Comparison of ENCODE assay signal across 1 cellular context in the genomic region with DNA sequence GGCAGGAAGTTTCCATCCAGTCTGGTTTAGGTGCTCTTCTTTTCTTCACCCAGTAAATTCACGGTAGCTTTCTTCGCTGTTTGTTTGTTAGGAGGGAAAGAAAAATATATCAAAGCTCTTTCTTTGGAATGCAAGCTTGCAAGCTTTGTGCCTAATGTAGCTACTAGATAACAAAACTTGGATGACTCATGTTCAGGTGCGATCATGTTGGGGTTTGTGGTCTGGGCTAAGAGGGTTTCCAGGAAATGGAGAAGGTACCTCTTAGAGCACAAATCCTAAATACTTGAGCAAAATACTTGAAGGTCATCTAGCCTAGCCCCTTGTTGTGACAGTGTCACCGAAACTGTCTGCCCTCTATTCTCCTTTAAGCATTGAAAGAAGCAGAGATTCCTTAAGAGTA.
TF ChIP-seq lines count a peak whose summit lies in the region.

No MANE protein-coding gene starts in this region.

TF ChIP-seq in K562, 482 proteins besides CTCF, POLR2A, EP300 and RAD21 (continued from another document and continues in another):
- TF ChIP-seq HNRNPL (IDR thresholded peaks at IDR 0.05; ENCODE audit: low read depth, low read length) = no peak
- TF ChIP-seq, protein P1, sequence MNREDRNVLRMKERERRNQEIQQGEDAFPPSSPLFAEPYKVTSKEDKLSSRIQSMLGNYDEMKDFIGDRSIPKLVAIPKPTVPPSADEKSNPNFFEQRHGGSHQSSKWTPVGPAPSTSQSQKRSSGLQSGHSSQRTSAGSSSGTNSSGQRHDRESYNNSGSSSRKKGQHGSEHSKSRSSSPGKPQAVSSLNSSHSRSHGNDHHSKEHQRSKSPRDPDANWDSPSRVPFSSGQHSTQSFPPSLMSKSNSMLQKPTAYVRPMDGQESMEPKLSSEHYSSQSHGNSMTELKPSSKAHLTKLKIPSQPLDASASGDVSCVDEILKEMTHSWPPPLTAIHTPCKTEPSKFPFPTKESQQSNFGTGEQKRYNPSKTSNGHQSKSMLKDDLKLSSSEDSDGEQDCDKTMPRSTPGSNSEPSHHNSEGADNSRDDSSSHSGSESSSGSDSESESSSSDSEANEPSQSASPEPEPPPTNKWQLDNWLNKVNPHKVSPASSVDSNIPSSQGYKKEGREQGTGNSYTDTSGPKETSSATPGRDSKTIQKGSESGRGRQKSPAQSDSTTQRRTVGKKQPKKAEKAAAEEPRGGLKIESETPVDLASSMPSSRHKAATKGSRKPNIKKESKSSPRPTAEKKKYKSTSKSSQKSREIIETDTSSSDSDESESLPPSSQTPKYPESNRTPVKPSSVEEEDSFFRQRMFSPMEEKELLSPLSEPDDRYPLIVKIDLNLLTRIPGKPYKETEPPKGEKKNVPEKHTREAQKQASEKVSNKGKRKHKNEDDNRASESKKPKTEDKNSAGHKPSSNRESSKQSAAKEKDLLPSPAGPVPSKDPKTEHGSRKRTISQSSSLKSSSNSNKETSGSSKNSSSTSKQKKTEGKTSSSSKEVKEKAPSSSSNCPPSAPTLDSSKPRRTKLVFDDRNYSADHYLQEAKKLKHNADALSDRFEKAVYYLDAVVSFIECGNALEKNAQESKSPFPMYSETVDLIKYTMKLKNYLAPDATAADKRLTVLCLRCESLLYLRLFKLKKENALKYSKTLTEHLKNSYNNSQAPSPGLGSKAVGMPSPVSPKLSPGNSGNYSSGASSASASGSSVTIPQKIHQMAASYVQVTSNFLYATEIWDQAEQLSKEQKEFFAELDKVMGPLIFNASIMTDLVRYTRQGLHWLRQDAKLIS (CRISPR knock-in tag; IDR thresholded peaks at IDR 0.05) = no peak
- TF ChIP-seq, protein P2, sequence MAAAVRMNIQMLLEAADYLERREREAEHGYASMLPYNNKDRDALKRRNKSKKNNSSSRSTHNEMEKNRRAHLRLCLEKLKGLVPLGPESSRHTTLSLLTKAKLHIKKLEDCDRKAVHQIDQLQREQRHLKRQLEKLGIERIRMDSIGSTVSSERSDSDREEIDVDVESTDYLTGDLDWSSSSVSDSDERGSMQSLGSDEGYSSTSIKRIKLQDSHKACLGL (CRISPR knock-in tag; IDR thresholded peaks at IDR 0.05; ENCODE audit: borderline replicate concordance, poor library complexity, severe bottlenecking) = no peak
- TF ChIP-seq BRD4 (IDR thresholded peaks at IDR 0.05) = no peak
- no peak for TF ChIP-seq TFAM (CRISPR knock-in tag; conservative IDR thresholded peaks at IDR 0.05)
- TF ChIP-seq PHB2 (IDR thresholded peaks at IDR 0.05; ENCODE audit: low read depth) = 0 out of 2 replicates have a peak, but pooled peaks have one; percentile 9
- TF ChIP-seq NFYB (IDR thresholded peaks at IDR 0.05; ENCODE audit: extremely low read depth, insufficient read length) = no peak
- no peak for TF ChIP-seq CEBPB (tag; IDR thresholded peaks at IDR 0.05)
- no peak for TF ChIP-seq ZNF282 (CRISPR knock-in tag; IDR thresholded peaks at IDR 0.05)
- TF ChIP-seq PRPF4 (IDR thresholded peaks at IDR 0.05; ENCODE audit: insufficient read depth, low read depth, low read length, poor library complexity, severe bottlenecking) = no peak
- TF ChIP-seq ZNF444 (CRISPR knock-in tag; IDR thresholded peaks at IDR 0.05) = no peak
- TF ChIP-seq KAT8 (IDR thresholded peaks at IDR 0.05; ENCODE audit: low read depth) = no peak
- TF ChIP-seq, protein P3, sequence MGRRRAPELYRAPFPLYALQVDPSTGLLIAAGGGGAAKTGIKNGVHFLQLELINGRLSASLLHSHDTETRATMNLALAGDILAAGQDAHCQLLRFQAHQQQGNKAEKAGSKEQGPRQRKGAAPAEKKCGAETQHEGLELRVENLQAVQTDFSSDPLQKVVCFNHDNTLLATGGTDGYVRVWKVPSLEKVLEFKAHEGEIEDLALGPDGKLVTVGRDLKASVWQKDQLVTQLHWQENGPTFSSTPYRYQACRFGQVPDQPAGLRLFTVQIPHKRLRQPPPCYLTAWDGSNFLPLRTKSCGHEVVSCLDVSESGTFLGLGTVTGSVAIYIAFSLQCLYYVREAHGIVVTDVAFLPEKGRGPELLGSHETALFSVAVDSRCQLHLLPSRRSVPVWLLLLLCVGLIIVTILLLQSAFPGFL (CRISPR knock-in tag; IDR thresholded peaks at IDR 0.05) = no peak
- TF ChIP-seq SMARCA5 (IDR thresholded peaks at IDR 0.05) = no peak
- TF ChIP-seq, protein P4, sequence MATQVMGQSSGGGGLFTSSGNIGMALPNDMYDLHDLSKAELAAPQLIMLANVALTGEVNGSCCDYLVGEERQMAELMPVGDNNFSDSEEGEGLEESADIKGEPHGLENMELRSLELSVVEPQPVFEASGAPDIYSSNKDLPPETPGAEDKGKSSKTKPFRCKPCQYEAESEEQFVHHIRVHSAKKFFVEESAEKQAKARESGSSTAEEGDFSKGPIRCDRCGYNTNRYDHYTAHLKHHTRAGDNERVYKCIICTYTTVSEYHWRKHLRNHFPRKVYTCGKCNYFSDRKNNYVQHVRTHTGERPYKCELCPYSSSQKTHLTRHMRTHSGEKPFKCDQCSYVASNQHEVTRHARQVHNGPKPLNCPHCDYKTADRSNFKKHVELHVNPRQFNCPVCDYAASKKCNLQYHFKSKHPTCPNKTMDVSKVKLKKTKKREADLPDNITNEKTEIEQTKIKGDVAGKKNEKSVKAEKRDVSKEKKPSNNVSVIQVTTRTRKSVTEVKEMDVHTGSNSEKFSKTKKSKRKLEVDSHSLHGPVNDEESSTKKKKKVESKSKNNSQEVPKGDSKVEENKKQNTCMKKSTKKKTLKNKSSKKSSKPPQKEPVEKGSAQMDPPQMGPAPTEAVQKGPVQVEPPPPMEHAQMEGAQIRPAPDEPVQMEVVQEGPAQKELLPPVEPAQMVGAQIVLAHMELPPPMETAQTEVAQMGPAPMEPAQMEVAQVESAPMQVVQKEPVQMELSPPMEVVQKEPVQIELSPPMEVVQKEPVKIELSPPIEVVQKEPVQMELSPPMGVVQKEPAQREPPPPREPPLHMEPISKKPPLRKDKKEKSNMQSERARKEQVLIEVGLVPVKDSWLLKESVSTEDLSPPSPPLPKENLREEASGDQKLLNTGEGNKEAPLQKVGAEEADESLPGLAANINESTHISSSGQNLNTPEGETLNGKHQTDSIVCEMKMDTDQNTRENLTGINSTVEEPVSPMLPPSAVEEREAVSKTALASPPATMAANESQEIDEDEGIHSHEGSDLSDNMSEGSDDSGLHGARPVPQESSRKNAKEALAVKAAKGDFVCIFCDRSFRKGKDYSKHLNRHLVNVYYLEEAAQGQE (CRISPR knock-in tag; IDR thresholded peaks at IDR 0.05; ENCODE audit: low read depth) = no peak
- TF ChIP-seq FOS (IDR thresholded peaks at IDR 0.05; ENCODE audit: extremely low read depth, insufficient read length) = peak; percentile 59
- no peak for TF ChIP-seq ZNF57 (CRISPR knock-in tag; IDR thresholded peaks at IDR 0.05)
- no peak for TF ChIP-seq BHLHE40 (IDR thresholded peaks at IDR 0.05; ENCODE audit: low read length)
- TF ChIP-seq SRSF1 (IDR thresholded peaks at IDR 0.05; ENCODE audit: low read depth, low read length) = no peak
- TF ChIP-seq ZEB2 (IDR thresholded peaks at IDR 0.05) = peak; percentile 94
- TF ChIP-seq CXXC5 (CRISPR knock-in tag; IDR thresholded peaks at IDR 0.05) = no peak; the same call in 1 of the 2 replicates
- peak in 1 of 2 experiments; percentile 53; a peak in 1 of 4 replicates for TF ChIP-seq TBL1XR1 (IDR thresholded peaks at IDR 0.05; ENCODE audit: low read length in 2 of 2)
- no peak for TF ChIP-seq HDAC8 (tag; IDR thresholded peaks at IDR 0.05)
- TF ChIP-seq, protein P5, sequence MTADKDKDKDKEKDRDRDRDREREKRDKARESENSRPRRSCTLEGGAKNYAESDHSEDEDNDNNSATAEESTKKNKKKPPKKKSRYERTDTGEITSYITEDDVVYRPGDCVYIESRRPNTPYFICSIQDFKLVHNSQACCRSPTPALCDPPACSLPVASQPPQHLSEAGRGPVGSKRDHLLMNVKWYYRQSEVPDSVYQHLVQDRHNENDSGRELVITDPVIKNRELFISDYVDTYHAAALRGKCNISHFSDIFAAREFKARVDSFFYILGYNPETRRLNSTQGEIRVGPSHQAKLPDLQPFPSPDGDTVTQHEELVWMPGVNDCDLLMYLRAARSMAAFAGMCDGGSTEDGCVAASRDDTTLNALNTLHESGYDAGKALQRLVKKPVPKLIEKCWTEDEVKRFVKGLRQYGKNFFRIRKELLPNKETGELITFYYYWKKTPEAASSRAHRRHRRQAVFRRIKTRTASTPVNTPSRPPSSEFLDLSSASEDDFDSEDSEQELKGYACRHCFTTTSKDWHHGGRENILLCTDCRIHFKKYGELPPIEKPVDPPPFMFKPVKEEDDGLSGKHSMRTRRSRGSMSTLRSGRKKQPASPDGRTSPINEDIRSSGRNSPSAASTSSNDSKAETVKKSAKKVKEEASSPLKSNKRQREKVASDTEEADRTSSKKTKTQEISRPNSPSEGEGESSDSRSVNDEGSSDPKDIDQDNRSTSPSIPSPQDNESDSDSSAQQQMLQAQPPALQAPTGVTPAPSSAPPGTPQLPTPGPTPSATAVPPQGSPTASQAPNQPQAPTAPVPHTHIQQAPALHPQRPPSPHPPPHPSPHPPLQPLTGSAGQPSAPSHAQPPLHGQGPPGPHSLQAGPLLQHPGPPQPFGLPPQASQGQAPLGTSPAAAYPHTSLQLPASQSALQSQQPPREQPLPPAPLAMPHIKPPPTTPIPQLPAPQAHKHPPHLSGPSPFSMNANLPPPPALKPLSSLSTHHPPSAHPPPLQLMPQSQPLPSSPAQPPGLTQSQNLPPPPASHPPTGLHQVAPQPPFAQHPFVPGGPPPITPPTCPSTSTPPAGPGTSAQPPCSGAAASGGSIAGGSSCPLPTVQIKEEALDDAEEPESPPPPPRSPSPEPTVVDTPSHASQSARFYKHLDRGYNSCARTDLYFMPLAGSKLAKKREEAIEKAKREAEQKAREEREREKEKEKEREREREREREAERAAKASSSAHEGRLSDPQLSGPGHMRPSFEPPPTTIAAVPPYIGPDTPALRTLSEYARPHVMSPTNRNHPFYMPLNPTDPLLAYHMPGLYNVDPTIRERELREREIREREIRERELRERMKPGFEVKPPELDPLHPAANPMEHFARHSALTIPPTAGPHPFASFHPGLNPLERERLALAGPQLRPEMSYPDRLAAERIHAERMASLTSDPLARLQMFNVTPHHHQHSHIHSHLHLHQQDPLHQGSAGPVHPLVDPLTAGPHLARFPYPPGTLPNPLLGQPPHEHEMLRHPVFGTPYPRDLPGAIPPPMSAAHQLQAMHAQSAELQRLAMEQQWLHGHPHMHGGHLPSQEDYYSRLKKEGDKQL (CRISPR knock-in tag; IDR thresholded peaks at IDR 0.05; ENCODE audit: borderline replicate concordance) = no peak
- TF ChIP-seq, protein P6, sequence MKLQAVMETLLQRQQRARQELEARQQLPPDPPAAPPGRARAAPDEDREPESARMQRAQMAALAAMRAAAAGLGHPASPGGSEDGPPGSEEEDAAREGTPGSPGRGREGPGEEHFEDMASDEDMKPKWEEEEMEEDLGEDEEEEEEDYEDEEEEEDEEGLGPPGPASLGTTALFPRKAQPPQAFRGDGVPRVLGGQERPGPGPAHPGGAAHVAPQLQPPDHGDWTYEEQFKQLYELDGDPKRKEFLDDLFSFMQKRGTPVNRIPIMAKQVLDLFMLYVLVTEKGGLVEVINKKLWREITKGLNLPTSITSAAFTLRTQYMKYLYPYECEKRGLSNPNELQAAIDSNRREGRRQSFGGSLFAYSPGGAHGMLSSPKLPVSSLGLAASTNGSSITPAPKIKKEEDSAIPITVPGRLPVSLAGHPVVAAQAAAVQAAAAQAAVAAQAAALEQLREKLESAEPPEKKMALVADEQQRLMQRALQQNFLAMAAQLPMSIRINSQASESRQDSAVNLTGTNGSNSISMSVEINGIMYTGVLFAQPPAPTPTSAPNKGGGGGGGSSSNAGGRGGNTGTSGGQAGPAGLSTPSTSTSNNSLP (IDR thresholded peaks at IDR 0.05; ENCODE audit: borderline replicate concordance, low read depth, low read length) = no peak
- TF ChIP-seq ZNF12 (CRISPR knock-in tag; IDR thresholded peaks at IDR 0.05) = no peak
- TF ChIP-seq, protein P7, sequence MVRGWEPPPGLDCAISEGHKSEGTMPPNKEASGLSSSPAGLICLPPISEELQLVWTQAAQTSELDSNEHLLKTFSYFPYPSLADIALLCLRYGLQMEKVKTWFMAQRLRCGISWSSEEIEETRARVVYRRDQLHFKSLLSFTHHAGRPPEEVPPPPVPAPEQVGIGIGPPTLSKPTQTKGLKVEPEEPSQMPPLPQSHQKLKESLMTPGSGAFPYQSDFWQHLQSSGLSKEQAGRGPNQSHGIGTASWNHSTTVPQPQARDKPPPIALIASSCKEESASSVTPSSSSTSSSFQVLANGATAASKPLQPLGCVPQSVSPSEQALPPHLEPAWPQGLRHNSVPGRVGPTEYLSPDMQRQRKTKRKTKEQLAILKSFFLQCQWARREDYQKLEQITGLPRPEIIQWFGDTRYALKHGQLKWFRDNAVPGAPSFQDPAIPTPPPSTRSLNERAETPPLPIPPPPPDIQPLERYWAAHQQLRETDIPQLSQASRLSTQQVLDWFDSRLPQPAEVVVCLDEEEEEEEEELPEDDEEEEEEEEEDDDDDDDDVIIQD (CRISPR knock-in tag; IDR thresholded peaks at IDR 0.05) = no peak
- no peak for TF ChIP-seq SRF (CRISPR knock-in tag; IDR thresholded peaks at IDR 0.05)
- TF ChIP-seq HDAC2 (IDR thresholded peaks at IDR 0.05) = peak; percentile 91
- TF ChIP-seq ZNF124 (CRISPR knock-in tag; IDR thresholded peaks at IDR 0.05) = no peak
- TF ChIP-seq, protein P8, sequence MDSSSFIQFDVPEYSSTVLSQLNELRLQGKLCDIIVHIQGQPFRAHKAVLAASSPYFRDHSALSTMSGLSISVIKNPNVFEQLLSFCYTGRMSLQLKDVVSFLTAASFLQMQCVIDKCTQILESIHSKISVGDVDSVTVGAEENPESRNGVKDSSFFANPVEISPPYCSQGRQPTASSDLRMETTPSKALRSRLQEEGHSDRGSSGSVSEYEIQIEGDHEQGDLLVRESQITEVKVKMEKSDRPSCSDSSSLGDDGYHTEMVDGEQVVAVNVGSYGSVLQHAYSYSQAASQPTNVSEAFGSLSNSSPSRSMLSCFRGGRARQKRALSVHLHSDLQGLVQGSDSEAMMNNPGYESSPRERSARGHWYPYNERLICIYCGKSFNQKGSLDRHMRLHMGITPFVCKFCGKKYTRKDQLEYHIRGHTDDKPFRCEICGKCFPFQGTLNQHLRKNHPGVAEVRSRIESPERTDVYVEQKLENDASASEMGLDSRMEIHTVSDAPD (CRISPR knock-in tag; IDR thresholded peaks at IDR 0.05) = no peak
- TF ChIP-seq ZNF75A (CRISPR knock-in tag; IDR thresholded peaks at IDR 0.05) = no peak
- no peak for TF ChIP-seq ETV6 (IDR thresholded peaks at IDR 0.05; ENCODE audit: borderline replicate concordance in 1 of 2, low read depth in 2 of 2, low read length in 1 of 2)
- TF ChIP-seq ETV6 (CRISPR knock-in tag; IDR thresholded peaks at IDR 0.05; ENCODE audit: borderline replicate concordance) = no peak
- no peak for TF ChIP-seq ZNF24 (IDR thresholded peaks at IDR 0.05)
- no peak for TF ChIP-seq ZNF436 (CRISPR knock-in tag; IDR thresholded peaks at IDR 0.05)
- TF ChIP-seq NBN (IDR thresholded peaks at IDR 0.05; ENCODE audit: low read depth) = no peak
- no peak for TF ChIP-seq ARID2 (IDR thresholded peaks at IDR 0.05)
- no peak for TF ChIP-seq ZFX (CRISPR knock-in tag; IDR thresholded peaks at IDR 0.05)
- TF ChIP-seq LARP7 (IDR thresholded peaks at IDR 0.05) = no peak
- no peak for TF ChIP-seq KLF13 (tag; IDR thresholded peaks at IDR 0.05; ENCODE audit: borderline replicate concordance, low read depth)
- no peak for TF ChIP-seq HMG20B (CRISPR knock-in tag; IDR thresholded peaks at IDR 0.05)
- TF ChIP-seq FOSL1 (tag; conservative IDR thresholded peaks at IDR 0.05) = peak; percentile 94
- TF ChIP-seq CBX8 (IDR thresholded peaks at IDR 0.05; ENCODE audit: borderline replicate concordance, extremely low read depth, low read depth, low read length, poor library complexity, severe bottlenecking) = no peak
- TF ChIP-seq GATA2 (CRISPR knock-in tag; IDR thresholded peaks at IDR 0.05) = no peak
- TF ChIP-seq PML (IDR thresholded peaks at IDR 0.05; ENCODE audit: low read length) = peak; percentile 77; the same call in 1 of the 2 replicates
- TF ChIP-seq TEAD4 (IDR thresholded peaks at IDR 0.05; ENCODE audit: low read length) = peak; percentile 94
- no peak for TF ChIP-seq TEAD4 (CRISPR knock-in tag; IDR thresholded peaks at IDR 0.05; ENCODE audit: borderline replicate concordance)
- no peak for TF ChIP-seq PYGO2 (tag; IDR thresholded peaks at IDR 0.05)
